ENCODE assay signal across 19 cellular contexts in the genomic region with DNA sequence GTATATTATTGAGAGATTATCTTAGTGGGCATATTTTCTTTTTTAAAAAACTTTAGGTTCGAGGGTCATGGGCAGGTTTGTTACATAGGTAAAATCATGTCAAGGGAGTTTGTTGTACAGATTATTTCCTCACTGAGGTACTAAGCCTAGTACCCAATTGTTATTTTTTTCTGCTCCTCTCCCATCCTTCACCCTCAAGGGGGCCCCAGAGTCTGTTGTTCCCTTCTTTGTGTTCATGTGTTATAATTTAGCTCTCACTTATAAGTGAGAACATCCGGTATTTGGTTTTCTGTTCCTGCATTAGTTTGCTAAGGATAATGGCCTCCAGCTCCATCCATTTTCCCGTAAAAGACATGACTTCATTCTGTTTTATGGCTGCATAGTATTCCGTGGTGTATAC.
"Had no signal": no experiment of that assay in that cellular context is flagged by ENCODE, and none has a peak within 500 bp of the region (broad histone marks: within the 10 kb centered on the region; RNA-seq: fewer than 3 reads in every experiment).

No MANE protein-coding gene starts in this region.

- FAIRE-seq: endothelial cell of umbilical vein, frontal cortex had no signal

- H3K4me1 Mint-ChIP-seq: naive thymus-derived CD4-positive, alpha-beta T cell; nephron progenitor cell; stimulated activated memory B cell treated with anti-CD40 and anti-IgM and Interleukin-4, amounts not matched to agents 10 μg/mL and 1 μg/mL and 100 μg/mL, for 72 hours; stimulated activated naive CD8-positive, alpha-beta T cell treated with anti-CD3 and anti-CD28 coated beads, Interleukin-15, amount 100 ng/mL, for 72 hours had no signal

- H3K27ac Mint-ChIP-seq: endodermal cell; naive thymus-derived CD4-positive, alpha-beta T cell; nephron progenitor cell; stimulated activated memory B cell treated with anti-CD40 and anti-IgM and Interleukin-4, amounts not matched to agents 10 μg/mL and 1 μg/mL and 100 μg/mL, for 72 hours; stimulated activated naive CD8-positive, alpha-beta T cell treated with anti-CD3 and anti-CD28 coated beads, Interleukin-15, amount 100 ng/mL, for 72 hours had no signal

- DNase-seq: effector CD4-positive, alpha-beta T cell; endodermal cell; heart left ventricle; hippocampal formation; mammary epithelial cell; naive thymus-derived CD4-positive, alpha-beta T cell; nephron progenitor cell; psoas muscle; retina; right lobe of liver; stimulated activated CD4-positive, alpha-beta T cell treated with anti-CD3 and anti-CD28 coated beads, Interleukin-4, amount 100 ng/mL, for 24 hours; stimulated activated naive CD8-positive, alpha-beta T cell treated with anti-CD3 and anti-CD28 coated beads, Interleukin-15, amount 100 ng/mL, for 72 hours; testis; upper lobe of right lung had no signal

- H3K4me3 Mint-ChIP-seq: endodermal cell; naive thymus-derived CD4-positive, alpha-beta T cell; nephron progenitor cell; stimulated activated memory B cell treated with anti-CD40 and anti-IgM and Interleukin-4, amounts not matched to agents 10 μg/mL and 1 μg/mL and 100 μg/mL, for 72 hours; stimulated activated naive CD8-positive, alpha-beta T cell treated with anti-CD3 and anti-CD28 coated beads, Interleukin-15, amount 100 ng/mL, for 72 hours had no signal

- H3K27me3 ChIP-seq: heart left ventricle, right lobe of liver, testis, tibial nerve, upper lobe of right lung, vagina had no signal

- H3K9me3 Mint-ChIP-seq: endodermal cell; naive thymus-derived CD4-positive, alpha-beta T cell; nephron progenitor cell; stimulated activated memory B cell treated with anti-CD40 and anti-IgM and Interleukin-4, amounts not matched to agents 10 μg/mL and 1 μg/mL and 100 μg/mL, for 72 hours; stimulated activated naive CD8-positive, alpha-beta T cell treated with anti-CD3 and anti-CD28 coated beads, Interleukin-15, amount 100 ng/mL, for 72 hours had no signal

- H3K36me3 Mint-ChIP-seq: naive thymus-derived CD4-positive, alpha-beta T cell; stimulated activated memory B cell treated with anti-CD40 and anti-IgM and Interleukin-4, amounts not matched to agents 10 μg/mL and 1 μg/mL and 100 μg/mL, for 72 hours had no signal

- H3K27me3 Mint-ChIP-seq: stimulated activated memory B cell treated with anti-CD40 and anti-IgM and Interleukin-4, amounts not matched to agents 10 μg/mL and 1 μg/mL and 100 μg/mL, for 72 hours; stimulated activated naive CD8-positive, alpha-beta T cell treated with anti-CD3 and anti-CD28 coated beads, Interleukin-15, amount 100 ng/mL, for 72 hours had no signal

- H3K4me3 ChIP-seq: heart left ventricle, psoas muscle, right lobe of liver, testis, tibial nerve, upper lobe of right lung, vagina had no signal

- H3K36me3 ChIP-seq: heart left ventricle, right lobe of liver, tibial nerve, upper lobe of right lung, vagina had no signal

- H3K9me3 ChIP-seq: heart left ventricle, psoas muscle, right lobe of liver, testis, tibial nerve, upper lobe of right lung, vagina had no signal

- H3K4me1 ChIP-seq: psoas muscle, testis, tibial nerve, upper lobe of right lung, vagina had no signal

- ATAC-seq: heart left ventricle; naive thymus-derived CD4-positive, alpha-beta T cell; psoas muscle; right lobe of liver; stimulated activated memory B cell treated with anti-CD40 and anti-IgM and Interleukin-4, amounts not matched to agents 10 μg/mL and 1 μg/mL and 100 μg/mL, for 72 hours; stimulated activated naive CD8-positive, alpha-beta T cell treated with anti-CD3 and anti-CD28 coated beads, Interleukin-15, amount 100 ng/mL, for 72 hours; upper lobe of right lung had no signal

- H3K27ac ChIP-seq: heart left ventricle, psoas muscle, right lobe of liver, testis, tibial nerve, upper lobe of right lung, vagina had no signal
